Comparison of ENCODE assay signal across 29 cellular contexts in the genomic region with DNA sequence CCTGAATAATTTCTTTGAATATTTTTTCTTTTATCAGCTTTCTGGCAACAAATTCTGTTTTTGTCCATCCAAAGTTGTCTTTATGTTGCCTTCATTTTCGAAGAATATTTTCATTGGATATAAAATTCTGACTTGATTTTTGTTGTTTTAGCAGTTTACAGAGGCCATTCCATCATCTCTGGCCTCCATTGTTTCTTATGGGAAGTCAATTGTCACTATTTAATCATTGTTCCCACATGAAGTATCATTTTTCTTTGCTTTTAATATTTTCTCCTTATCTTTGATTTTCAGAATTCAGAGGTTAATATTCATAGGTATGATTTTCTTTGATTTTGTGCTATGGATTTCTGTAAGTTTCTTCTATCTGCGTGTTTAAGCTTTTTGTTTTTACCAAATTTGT.
"Had no signal": no experiment of that assay in that cellular context is flagged by ENCODE, and none has a peak within 500 bp of the region (broad histone marks: within the 10 kb centered on the region; RNA-seq: fewer than 3 reads in every experiment).

No MANE protein-coding gene starts in this region.

- H3K27me3 ChIP-seq: stomach, suprapubic skin, testis, thyroid gland, tibial artery, tibial nerve, transverse colon, upper lobe of left lung, upper lobe of right lung, uterus, vagina had no signal

- H3K27ac Mint-ChIP-seq: stimulated activated effector memory CD8-positive, alpha-beta T cell treated with anti-CD3 and anti-CD28 coated beads, Interleukin-12 subunit alpha, Interleukin-12 subunit beta, amount 100 ng/mL, for 72 hours; stimulated activated memory B cell treated with anti-CD40 and anti-IgM and Interleukin-4, amounts not matched to agents 10 μg/mL and 1 μg/mL and 100 μg/mL, for 72 hours; stimulated activated naive B cell treated with anti-CD40 and anti-IgM and Interleukin-4, amounts not matched to agents 10 μg/mL and 1 μg/mL and 100 μg/mL, for 72 hours; stimulated activated naive CD8-positive, alpha-beta T cell treated with anti-CD3 and anti-CD28 coated beads, Interleukin-15, amount 100 ng/mL, for 72 hours; stimulated activated naive CD8-positive, alpha-beta T cell treated with anti-CD3 and anti-CD28 coated beads, Interleukin-15, Interleukin-2, amounts not matched to agents 100 ng/mL and 50 ng/mL, for 24 hours; type B pancreatic cell had no signal

- H3K27me3 Mint-ChIP-seq: stimulated activated memory B cell treated with anti-CD40 and anti-IgM and Interleukin-4, amounts not matched to agents 10 μg/mL and 1 μg/mL and 100 μg/mL, for 72 hours; stimulated activated naive CD8-positive, alpha-beta T cell treated with anti-CD3 and anti-CD28 coated beads, Interleukin-15, amount 100 ng/mL, for 72 hours had no signal

- H3K27ac ChIP-seq: stomach, suprapubic skin, testis, thoracic aorta, thyroid gland, tibial artery, tibial nerve, transverse colon, upper lobe of left lung, upper lobe of right lung, uterus, vagina had no signal

- ATAC-seq: stimulated activated effector memory CD8-positive, alpha-beta T cell treated with anti-CD3 and anti-CD28 coated beads, Interleukin-12 subunit alpha, Interleukin-12 subunit beta, amount 100 ng/mL, for 72 hours; stimulated activated memory B cell treated with anti-CD40 and anti-IgM and Interleukin-4, amounts not matched to agents 10 μg/mL and 1 μg/mL and 100 μg/mL, for 72 hours; stimulated activated naive B cell treated with anti-CD40 and anti-IgM and Interleukin-4, amounts not matched to agents 10 μg/mL and 1 μg/mL and 100 μg/mL, for 72 hours; stimulated activated naive CD8-positive, alpha-beta T cell treated with anti-CD3 and anti-CD28 coated beads, Interleukin-15, amount 100 ng/mL, for 72 hours; stimulated activated naive CD8-positive, alpha-beta T cell treated with anti-CD3 and anti-CD28 coated beads, Interleukin-15, Interleukin-2, amounts not matched to agents 100 U/mL and 50 U/mL, for 24 hours; upper lobe of right lung had no signal

- H3K4me3 Mint-ChIP-seq: stimulated activated effector memory CD8-positive, alpha-beta T cell treated with anti-CD3 and anti-CD28 coated beads, Interleukin-12 subunit alpha, Interleukin-12 subunit beta, amount 100 ng/mL, for 72 hours; stimulated activated memory B cell treated with anti-CD40 and anti-IgM and Interleukin-4, amounts not matched to agents 10 μg/mL and 1 μg/mL and 100 μg/mL, for 72 hours; stimulated activated naive B cell treated with anti-CD40 and anti-IgM and Interleukin-4, amounts not matched to agents 10 μg/mL and 1 μg/mL and 100 μg/mL, for 72 hours; stimulated activated naive CD8-positive, alpha-beta T cell treated with anti-CD3 and anti-CD28 coated beads, Interleukin-15, amount 100 ng/mL, for 72 hours; stimulated activated naive CD8-positive, alpha-beta T cell treated with anti-CD3 and anti-CD28 coated beads, Interleukin-15, Interleukin-2, amounts not matched to agents 100 ng/mL and 50 ng/mL, for 24 hours; type B pancreatic cell had no signal

- H3K4me1 ChIP-seq: stomach, suprapubic skin, testis, thyroid gland, tibial artery, tibial nerve, transverse colon, upper lobe of left lung, upper lobe of right lung, uterus, vagina had no signal

- FAIRE-seq: urothelium cell line had no signal

- H3K36me3 Mint-ChIP-seq: stimulated activated effector memory CD8-positive, alpha-beta T cell treated with anti-CD3 and anti-CD28 coated beads, Interleukin-12 subunit alpha, Interleukin-12 subunit beta, amount 100 ng/mL, for 72 hours; stimulated activated memory B cell treated with anti-CD40 and anti-IgM and Interleukin-4, amounts not matched to agents 10 μg/mL and 1 μg/mL and 100 μg/mL, for 72 hours; stimulated activated naive B cell treated with anti-CD40 and anti-IgM and Interleukin-4, amounts not matched to agents 10 μg/mL and 1 μg/mL and 100 μg/mL, for 72 hours had no signal

- H3K36me3 ChIP-seq: stomach, suprapubic skin, thoracic aorta, thyroid gland, tibial artery, tibial nerve, transverse colon, upper lobe of left lung, upper lobe of right lung, uterus, vagina had no signal

- DNase-seq: stimulated activated CD4-positive, alpha-beta T cell treated with anti-CD3 and anti-CD28 coated beads, Interleukin-2, amount 100 ng/mL, for 48 hours; stimulated activated CD4-positive, alpha-beta T cell treated with anti-CD3 and anti-CD28 coated beads, Interleukin-4, amount 100 ng/mL, for 1 hour; stimulated activated CD4-positive, alpha-beta T cell treated with anti-CD3 and anti-CD28 coated beads, Interleukin-4, amount 100 ng/mL, for 24 hours; stimulated activated CD4-positive, alpha-beta T cell treated with anti-CD3 and anti-CD28 coated beads, Interleukin-4, amount 100 ng/mL, for 4 hours; stimulated activated CD8-positive, alpha-beta memory T cell treated with anti-CD3 and anti-CD28 coated beads, Interleukin-4, amount 100 ng/mL, for 48 hours; stimulated activated naive B cell treated with anti-CD40 and anti-IgM and Interleukin-4, amounts not matched to agents 10 μg/mL and 1 μg/mL and 100 μg/mL, for 72 hours; stimulated activated naive CD4-positive, alpha-beta T cell; stimulated activated naive CD4-positive, alpha-beta T cell treated with Interleukin-2 at 50 U/mL for 16 hours; stimulated activated naive CD8-positive, alpha-beta T cell treated with anti-CD3 and anti-CD28 coated beads, Interleukin-15, amount 100 ng/mL, for 72 hours; stimulated activated naive CD8-positive, alpha-beta T cell treated with anti-CD3 and anti-CD28 coated beads, Interleukin-15, Interleukin-2, amounts not matched to agents 100 U/mL and 50 U/mL, for 24 hours; stomach; substantia nigra; testis; thyroid gland; tibial artery; transverse colon; trophoblast cell; upper lobe of left lung; upper lobe of right lung; uterus had no signal

- H3K9me3 ChIP-seq: suprapubic skin, testis, thoracic aorta, thyroid gland, transverse colon, upper lobe of left lung, uterus, vagina had no signal

- H3K4me1 Mint-ChIP-seq: stimulated activated effector memory CD8-positive, alpha-beta T cell treated with anti-CD3 and anti-CD28 coated beads, Interleukin-12 subunit alpha, Interleukin-12 subunit beta, amount 100 ng/mL, for 72 hours; stimulated activated memory B cell treated with anti-CD40 and anti-IgM and Interleukin-4, amounts not matched to agents 10 μg/mL and 1 μg/mL and 100 μg/mL, for 72 hours; stimulated activated naive B cell treated with anti-CD40 and anti-IgM and Interleukin-4, amounts not matched to agents 10 μg/mL and 1 μg/mL and 100 μg/mL, for 72 hours; stimulated activated naive CD8-positive, alpha-beta T cell treated with anti-CD3 and anti-CD28 coated beads, Interleukin-15, amount 100 ng/mL, for 72 hours had no signal

- H3K4me3 ChIP-seq: stomach, suprapubic skin, testis, thoracic aorta, thyroid gland, tibial artery, tibial nerve, transverse colon, upper lobe of left lung, upper lobe of right lung, uterus, vagina had no signal
